Comparison of ENCODE assay signal across 8 cellular contexts in the genomic region with DNA sequence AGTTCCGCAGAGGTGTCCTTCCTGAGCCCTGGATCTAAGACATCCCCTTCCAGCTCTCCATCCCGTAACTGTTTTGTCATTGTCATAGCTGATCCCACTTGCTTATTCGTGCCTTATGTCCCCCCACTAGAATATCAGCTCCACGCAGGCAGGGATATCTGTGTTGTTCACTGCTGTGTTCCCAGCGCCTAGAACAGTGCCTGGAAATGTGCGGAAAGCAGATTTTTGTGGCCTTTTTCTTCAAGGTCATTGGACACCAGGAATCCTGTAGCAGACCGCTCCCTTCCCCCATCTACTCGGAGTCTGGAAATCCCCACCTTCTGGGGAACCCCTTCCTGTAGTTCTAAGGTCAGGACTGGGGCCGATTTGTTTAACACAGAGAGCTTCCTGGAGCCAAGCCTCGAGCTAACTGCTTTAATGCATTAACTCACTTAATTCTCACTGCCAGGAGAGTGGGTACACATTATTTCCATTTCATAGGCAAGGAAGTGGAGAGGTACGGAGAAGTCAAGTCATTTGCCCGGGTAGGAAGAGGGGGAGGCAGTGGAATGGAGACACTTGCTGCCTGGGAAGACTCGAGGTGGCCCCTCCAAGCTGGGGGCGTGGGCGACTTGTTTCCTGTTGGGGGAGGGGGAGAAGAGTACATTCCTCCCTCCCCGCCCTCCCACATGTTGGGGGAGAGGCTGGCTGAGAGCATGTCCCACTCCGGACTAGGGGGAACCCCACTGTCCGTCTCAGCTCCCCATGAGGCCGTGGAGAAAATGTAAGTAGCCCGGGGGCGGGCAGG. TPM values are rescaled to one million over a fixed set of nuclear protein-coding genes. Genes with fewer than 3 reads are reported as not detected.
A peak's percentile ranks its signal among the peaks of the same experiment; 100 is the strongest.
DNase-seq lines count a peak whose midpoint lies in the region; ATAC-seq and TF ChIP-seq lines count a peak whose summit lies in the region.

No MANE protein-coding gene starts in this region.

- no peak for TF ChIP-seq POLR2A in right lobe of liver (IDR thresholded peaks at IDR 0.05)

- POLR2A ChIA-PET in CD8-positive, alpha-beta T cell (lab: Charles Lee) = interaction anchor here (0.7 to 3.8 kb wide), 6 partner anchors 25 to 633 kb away, joined by 3 to 20 read pairs (median 8); no protein-coding TSS in a partner anchor

- H3K9me3 ChIP-seq in CD8-positive, alpha-beta T cell (ENCODE audit: low read length) = no peaks in the 10 kb centered on the region
- H3K9me3 ChIP-seq in SJSA1 (replicated peaks) = no peaks in the 10 kb centered on the region; the same call in 1 of the 2 replicates
- no peaks in the 10 kb centered on the region for H3K9me3 ChIP-seq in right lobe of liver

- intact Hi-C loops in CD8-positive, alpha-beta T cell (cut with DNase I, micrococcal nuclease) = loop anchor here (1.0 to 10.0 kb wide), 8 partner anchors 31 to 1280 kb away; partner anchors contain the start of genes ATXN2 (in 2 of the 2), ERP29 (in 1 of the 2), IFT81 (in 1 of the 2) and PHETA1 (in 1 of the 2)
- intact Hi-C loops in right lobe of liver (cut with DNase I) = loop anchor here in 1 of 2 donors (5.0 kb wide), 1 partner anchor 43 kb away; no protein-coding TSS in a partner anchor

- DNase-seq in CD8-positive, alpha-beta T cell = peak in 3 of 7 experiments; percentile 29 to 44 (median 44)
- DNase-seq in HCEC 1CT (peak; percentile 33), SJSA1 (ENCODE audit: low read depth in 1 of 2, low spot score in 2 of 2) (peak in 1 of 2 experiments; percentile 32), astrocyte of the hippocampus (ENCODE audit: low read depth, low spot score) (peak; percentile 40), right lobe of liver (no peak)
- DNase-seq in stimulated activated CD8-positive, alpha-beta memory T cell treated with anti-CD3 and anti-CD28 coated beads, Interleukin-12 subunit alpha, Interleukin-12 subunit beta, amount 100 ng/mL, for 4 hours (ENCODE audit: low read depth) = peak; percentile 74

- H3K27ac Mint-ChIP-seq in CD8-positive, alpha-beta T cell = peak overlapping the region; percentile 89

- H3K4me1 ChIP-seq in CD8-positive, alpha-beta T cell (ENCODE audit: insufficient read depth, low read length) = peaks cover 46% of the 10 kb centered on the region
- H3K4me1 ChIP-seq in SJSA1 (replicated peaks) (peaks cover 45% of the 10 kb centered on the region), right lobe of liver (peaks cover 0 to 42% (median 0%) of the 10 kb centered on the region in 4 donors)

- peak overlapping the region; percentile 98 for H3K4me3 ChIP-seq in CD8-positive, alpha-beta T cell (ENCODE audit: low read depth, low read length)
- H3K4me3 ChIP-seq in SJSA1 (peak overlapping the region; percentile 97), right lobe of liver (peak overlapping the region; percentile 71 to 89 (median 80))

- peak overlapping the region; percentile 23 for H3K27ac ChIP-seq in CD8-positive, alpha-beta T cell (ENCODE audit: low read depth, low read length)
- no peak overlapping the region for H3K27ac ChIP-seq in SJSA1
- H3K27ac ChIP-seq in right lobe of liver = peak overlapping the region; percentile 53 to 85 (median 83)

- H3K36me3 Mint-ChIP-seq in CD8-positive, alpha-beta T cell = peaks cover 1% of the 10 kb centered on the region

- H3K27me3 ChIP-seq in CD8-positive, alpha-beta T cell (ENCODE audit: insufficient read depth, low read length) = no peaks in the 10 kb centered on the region
- H3K27me3 ChIP-seq in SJSA1 (replicated peaks) (no peaks in the 10 kb centered on the region), right lobe of liver (no peaks in the 10 kb centered on the region)

- no peak for ATAC-seq in CD8-positive, alpha-beta T cell
- peak in 1 of 4 donors; percentile 6 for ATAC-seq in right lobe of liver
- no peak for ATAC-seq in GM21825 (IDR thresholded peaks at IDR 0.05; ENCODE audit: unreplicated experiment)
- ATAC-seq in HG02798 (IDR thresholded peaks at IDR 0.05; ENCODE audit: poor library complexity, unreplicated experiment) = no peak

- H3K36me3 ChIP-seq in CD8-positive, alpha-beta T cell (ENCODE audit: insufficient read depth, low read length) = no peaks in the 10 kb centered on the region
- H3K36me3 ChIP-seq in SJSA1 (peaks cover 25% of the 10 kb centered on the region), right lobe of liver (no peaks in the 10 kb centered on the region)

- peak overlapping the region; percentile 85 for H3K4me3 Mint-ChIP-seq in CD8-positive, alpha-beta T cell

- peaks cover 49% of the 10 kb centered on the region for H3K4me1 Mint-ChIP-seq in CD8-positive, alpha-beta T cell (ENCODE audit: low read depth)

- CTCF ChIA-PET in CD8-positive, alpha-beta T cell (lab: Charles Lee) = interaction anchor here (0.8 to 22.4 kb wide), 9 partner anchors 8 to 114 kb away, joined by 3 to 1191 read pairs (median 7); no protein-coding TSS in a partner anchor

- no peaks in the 10 kb centered on the region for H3K9me3 Mint-ChIP-seq in CD8-positive, alpha-beta T cell

- 36% methylated on average over 17 of the region's 21 CpGs for WGBS in right lobe of liver (ENCODE audit: insufficient coverage, low coverage, low lambda C conversion rate, missing lambda C conversion rate)

- no peak for TF ChIP-seq CTCF in CD8-positive, alpha-beta T cell (IDR thresholded peaks at IDR 0.05)
- no peak for TF ChIP-seq CTCF in right lobe of liver (IDR thresholded peaks at IDR 0.05)

- no peaks in the 10 kb centered on the region for H3K27me3 Mint-ChIP-seq in CD8-positive, alpha-beta T cell (ENCODE audit: low read depth)

RNA-seq across cellular contexts. Expression of gene SH2B3, which starts 1.2 kb away (rescaled TPM):
- total RNA-seq in CD8-positive, alpha-beta T cell = 10 to 100 TPM; 48.7 to 48.8 TPM
- total RNA-seq in SJSA1 (2014; rRNA removed; shearing (Covaris generic)) = 13.0 and 20.5 TPM in 2 replicates
- 10 to 100 TPM in 5 of 6 experiments, 1 to 10 TPM in 1; 6.7 to 43.5 (median 17.0) TPM for total RNA-seq in right lobe of liver

RNA-seq across cellular contexts. Expression of gene PHETA1, which starts 35.7 kb away (rescaled TPM):
- under 1 TPM; 0.79 to 0.83 TPM for total RNA-seq in CD8-positive, alpha-beta T cell
- 1.8 and 8.5 TPM in 2 replicates for total RNA-seq in SJSA1 (2014; rRNA removed; shearing (Covaris generic))
- total RNA-seq in right lobe of liver = 10 to 100 TPM in 1 of 6 experiments, 1 to 10 TPM in 5; 4.2 to 14.8 (median 7.0) TPM

Comparison
In these comparisons a context has a peak if more than half of its experiments do, and no peak if none do; other contexts are left out.
1. DNase-seq: peak in HCEC 1CT (single experiment), astrocyte of the hippocampus (single experiment) and stimulated activated CD8-positive, alpha-beta memory T cell treated with anti-CD3 and anti-CD28 coated beads, Interleukin-12 subunit alpha, Interleukin-12 subunit beta, amount 100 ng/mL, for 4 hours (single experiment); none in right lobe of liver (0 of 3).
2. Peak in every context shown above with its lines, with median percentiles within 50 percentile points of each other: H3K4me3 ChIP-seq.